39 cellular contexts compared by ENCODE assay signal in genomic region chr1:150525348-150525747, GRCh38. TPM values are rescaled to one million over a fixed set of nuclear protein-coding genes. Genes with fewer than 3 reads are reported as not detected.
"Had no signal": no experiment of that assay in that cellular context is flagged by ENCODE, and none has a peak within 500 bp of the region (broad histone marks: within the 10 kb centered on the region; RNA-seq: fewer than 3 reads in every experiment).

No MANE protein-coding gene starts in this region.

- ATAC-seq: activated naive CD4-positive, alpha-beta T cell treated with anti-CD3 and anti-CD28 coated beads, Interleukin-2, amount 50 U/mL, for 72 hours; activated naive CD8-positive, alpha-beta T cell treated with anti-CD3 and anti-CD28 coated beads, Interleukin-2, amount 50 U/mL, for 24 hours; activated T-cell treated with anti-CD3 and anti-CD28 coated beads, Interleukin-2, amount 50 U/mL, for 4 hours; activated T-cell treated with anti-CD3 and anti-CD28 coated beads, Interleukin-2, amount 50 U/mL, for 72 hours; activated T-helper 17 cell treated with anti-CD3 and anti-CD28 coated beads, Interleukin-2, amount 50 U/mL, for 72 hours; body of pancreas had no signal

- FAIRE-seq: astrocyte, bronchial epithelial cell had no signal

- H3K4me3 ChIP-seq: adrenal gland, ascending aorta, body of pancreas, breast epithelium, cardiac muscle cell had no signal

- H3K27ac Mint-ChIP-seq: activated naive CD4-positive, alpha-beta T cell treated with anti-CD3 and anti-CD28 coated beads for 36 hours; activated naive CD4-positive, alpha-beta T cell treated with anti-CD3 and anti-CD28 coated beads, Interleukin-2, amount 10 ng/mL, durations not matched to agents 7 days and 5 days; activated naive CD4-positive, alpha-beta T cell treated with anti-CD3 and anti-CD28 coated beads, Interleukin-2, amount 50 U/mL, for 24 hours; activated naive CD4-positive, alpha-beta T cell treated with anti-CD3 and anti-CD28 coated beads, Interleukin-2, amount 50 U/mL, for 72 hours; activated naive CD8-positive, alpha-beta T cell; activated naive CD8-positive, alpha-beta T cell treated with anti-CD3 and anti-CD28 coated beads for 36 hours; activated naive CD8-positive, alpha-beta T cell treated with anti-CD3 and anti-CD28 coated beads, Interleukin-2, amount 10 ng/mL, durations not matched to agents 7 days and 5 days; activated naive CD8-positive, alpha-beta T cell treated with anti-CD3 and anti-CD28 coated beads, Interleukin-2, amount 50 U/mL, for 24 hours; activated T-cell treated with anti-CD3 and anti-CD28 coated beads, Interleukin-2, amount 50 U/mL, for 24 hours; activated T-cell treated with anti-CD3 and anti-CD28 coated beads, Interleukin-2, amount 50 U/mL, for 72 hours; activated T-helper 1 cell treated with anti-CD3 and anti-CD28 coated beads, Interleukin-12 subunit alpha, Interleukin-12 subunit beta, Interleukin-2, Interleukin-4 antibody, amounts not matched to agents 30 ng/mL and 10 ng/mL and 1 ng/mL, durations not matched to agents 14 hours and 24 hours and 36 hours; activated T-helper 17 cell treated with anti-CD3 and anti-CD28 coated beads, Interleukin-2, amount 50 U/mL, for 72 hours; activated T-helper 2 cell treated with anti-CD3 and anti-CD28 coated beads, Interferon-gamma antibody, Interleukin-2, Interleukin-4, amounts not matched to agents 10 μg/mL and 5 μg/mL and 100 μg/mL, durations not matched to agents 14 hours and 24 hours and 36 hours; brain had no signal

- H3K4me1 ChIP-seq: adrenal gland, ascending aorta, breast epithelium had no signal

- H3K27me3 Mint-ChIP-seq: activated naive CD4-positive, alpha-beta T cell treated with anti-CD3 and anti-CD28 coated beads, Interleukin-2, amount 50 U/mL, for 24 hours; activated naive CD8-positive, alpha-beta T cell; activated naive CD8-positive, alpha-beta T cell treated with anti-CD3 and anti-CD28 coated beads for 36 hours; activated naive CD8-positive, alpha-beta T cell treated with anti-CD3 and anti-CD28 coated beads, Interleukin-2, amount 50 U/mL, for 24 hours; activated T-cell treated with anti-CD3 and anti-CD28 coated beads, Interleukin-2, amount 50 U/mL, for 24 hours; activated T-helper 17 cell treated with anti-CD3 and anti-CD28 coated beads, Interleukin-2, amount 50 U/mL, for 72 hours; brain; central memory CD8-positive, alpha-beta T cell had no signal

- H3K27me3 ChIP-seq: adrenal gland, ascending aorta, body of pancreas, breast epithelium, cardiac muscle cell had no signal

- H3K4me3 Mint-ChIP-seq: activated naive CD4-positive, alpha-beta T cell treated with anti-CD3 and anti-CD28 coated beads for 36 hours; activated naive CD4-positive, alpha-beta T cell treated with anti-CD3 and anti-CD28 coated beads, Interleukin-2, amount 10 ng/mL, durations not matched to agents 7 days and 5 days; activated naive CD4-positive, alpha-beta T cell treated with anti-CD3 and anti-CD28 coated beads, Interleukin-2, amount 50 U/mL, for 24 hours; activated naive CD8-positive, alpha-beta T cell; activated naive CD8-positive, alpha-beta T cell treated with anti-CD3 and anti-CD28 coated beads for 36 hours; activated naive CD8-positive, alpha-beta T cell treated with anti-CD3 and anti-CD28 coated beads, Interleukin-2, amount 10 ng/mL, durations not matched to agents 7 days and 5 days; activated naive CD8-positive, alpha-beta T cell treated with anti-CD3 and anti-CD28 coated beads, Interleukin-2, amount 50 U/mL, for 24 hours; activated T-cell treated with anti-CD3 and anti-CD28 coated beads, Interleukin-2, amount 50 U/mL, for 24 hours; activated T-cell treated with anti-CD3 and anti-CD28 coated beads, Interleukin-2, amount 50 U/mL, for 4 hours; activated T-cell treated with anti-CD3 and anti-CD28 coated beads, Interleukin-2, amount 50 U/mL, for 72 hours; activated T-helper 1 cell treated with anti-CD3 and anti-CD28 coated beads, Interleukin-12 subunit alpha, Interleukin-12 subunit beta, Interleukin-2, Interleukin-4 antibody, amounts not matched to agents 30 ng/mL and 10 ng/mL and 1 ng/mL, durations not matched to agents 14 hours and 24 hours and 36 hours; activated T-helper 17 cell treated with anti-CD3 and anti-CD28 coated beads, Interleukin-2, amount 50 U/mL, for 72 hours; brain; central memory CD8-positive, alpha-beta T cell had no signal

- H3K4me1 Mint-ChIP-seq: activated naive CD4-positive, alpha-beta T cell treated with anti-CD3 and anti-CD28 coated beads, Interleukin-2, amount 50 U/mL, for 24 hours; activated T-helper 17 cell treated with anti-CD3 and anti-CD28 coated beads, Interleukin-2, amount 50 U/mL, for 72 hours; central memory CD8-positive, alpha-beta T cell had no signal

- H3K36me3 ChIP-seq: adrenal gland, ascending aorta, breast epithelium, cardiac muscle cell had no signal

- DNase-seq: activated effector memory CD4-positive, alpha-beta T cell treated with anti-CD3 and anti-CD28 coated beads, Interleukin-2, amount 50 U/mL, for 16 hours; activated effector memory CD4-positive, alpha-beta T cell treated with Interleukin-2 at 50 U/mL for 16 hours; activated gamma-delta T cell; activated gamma-delta T cell treated with Interleukin-2 at 50 U/mL for 16 hours; activated naive CD4-positive, alpha-beta T cell; activated naive CD4-positive, alpha-beta T cell treated with anti-CD3 and anti-CD28 coated beads for 36 hours; activated naive CD4-positive, alpha-beta T cell treated with anti-CD3 and anti-CD28 coated beads, Interleukin-2, amount 10 ng/mL, durations not matched to agents 7 days and 5 days; activated naive CD4-positive, alpha-beta T cell treated with anti-CD3 and anti-CD28 coated beads, Interleukin-2, amount 50 U/mL, for 16 hours; activated naive CD4-positive, alpha-beta T cell treated with Interleukin-2 at 50 U/mL for 16 hours; activated naive CD8-positive, alpha-beta T cell treated with anti-CD3 and anti-CD28 coated beads for 36 hours; activated naive CD8-positive, alpha-beta T cell treated with anti-CD3 and anti-CD28 coated beads, Interleukin-2, amount 10 ng/mL, durations not matched to agents 7 days and 5 days; activated naive CD8-positive, alpha-beta T cell treated with anti-CD3 and anti-CD28 coated beads, Interleukin-2, amount 50 U/mL, for 24 hours; activated T-cell treated with anti-CD3 and anti-CD28 coated beads, Interleukin-2, amount 50 U/mL, for 1 hour; activated T-cell treated with anti-CD3 and anti-CD28 coated beads, Interleukin-2, amount 50 U/mL, for 24 hours; activated T-cell treated with anti-CD3 and anti-CD28 coated beads, Interleukin-2, amount 50 U/mL, for 4 hours; activated T-cell treated with anti-CD3 and anti-CD28 coated beads, Interleukin-2, amount 50 U/mL, for 48 hours; activated T-cell treated with anti-CD3 and anti-CD28 coated beads, Interleukin-2, amount 50 U/mL, for 72 hours; adrenal gland; amniotic stem cell; amygdala; anterior cingulate cortex; body of pancreas; caudate nucleus; central memory CD4-positive, alpha-beta T cell; cerebellar nuclear complex had no signal

- H3K27ac ChIP-seq: adrenal gland, ascending aorta, body of pancreas, breast epithelium, cardiac muscle cell had no signal

- H3K9me3 ChIP-seq: adrenal gland, ascending aorta, body of pancreas, breast epithelium had no signal

- H3K9me3 Mint-ChIP-seq: activated naive CD4-positive, alpha-beta T cell treated with anti-CD3 and anti-CD28 coated beads for 36 hours; activated naive CD4-positive, alpha-beta T cell treated with anti-CD3 and anti-CD28 coated beads, Interleukin-2, amount 10 ng/mL, durations not matched to agents 7 days and 5 days; activated naive CD4-positive, alpha-beta T cell treated with anti-CD3 and anti-CD28 coated beads, Interleukin-2, amount 50 U/mL, for 24 hours; activated naive CD4-positive, alpha-beta T cell treated with anti-CD3 and anti-CD28 coated beads, Interleukin-2, amount 50 U/mL, for 72 hours; activated naive CD8-positive, alpha-beta T cell treated with anti-CD3 and anti-CD28 coated beads for 36 hours; activated naive CD8-positive, alpha-beta T cell treated with anti-CD3 and anti-CD28 coated beads, Interleukin-2, amount 10 ng/mL, durations not matched to agents 7 days and 5 days; activated naive CD8-positive, alpha-beta T cell treated with anti-CD3 and anti-CD28 coated beads, Interleukin-2, amount 50 U/mL, for 24 hours; activated T-cell treated with anti-CD3 and anti-CD28 coated beads, Interleukin-2, amount 50 U/mL, for 24 hours; activated T-cell treated with anti-CD3 and anti-CD28 coated beads, Interleukin-2, amount 50 U/mL, for 4 hours; activated T-cell treated with anti-CD3 and anti-CD28 coated beads, Interleukin-2, amount 50 U/mL, for 72 hours; activated T-helper 1 cell treated with anti-CD3 and anti-CD28 coated beads, Interleukin-12 subunit alpha, Interleukin-12 subunit beta, Interleukin-2, Interleukin-4 antibody, amounts not matched to agents 30 ng/mL and 10 ng/mL and 1 ng/mL, durations not matched to agents 14 hours and 24 hours and 36 hours; activated T-helper 17 cell treated with anti-CD3 and anti-CD28 coated beads, Interleukin-2, amount 50 U/mL, for 72 hours; activated T-helper 2 cell treated with anti-CD3 and anti-CD28 coated beads, Interferon-gamma antibody, Interleukin-2, Interleukin-4, amounts not matched to agents 10 μg/mL and 5 μg/mL and 100 μg/mL, durations not matched to agents 14 hours and 24 hours and 36 hours; brain; central memory CD8-positive, alpha-beta T cell had no signal

- H3K36me3 Mint-ChIP-seq: activated naive CD4-positive, alpha-beta T cell treated with anti-CD3 and anti-CD28 coated beads, Interleukin-2, amount 10 ng/mL, durations not matched to agents 7 days and 5 days; activated naive CD4-positive, alpha-beta T cell treated with anti-CD3 and anti-CD28 coated beads, Interleukin-2, amount 50 U/mL, for 24 hours; activated naive CD4-positive, alpha-beta T cell treated with anti-CD3 and anti-CD28 coated beads, Interleukin-2, amount 50 U/mL, for 72 hours; activated naive CD8-positive, alpha-beta T cell; activated naive CD8-positive, alpha-beta T cell treated with anti-CD3 and anti-CD28 coated beads for 36 hours; activated naive CD8-positive, alpha-beta T cell treated with anti-CD3 and anti-CD28 coated beads, Interleukin-2, amount 10 ng/mL, durations not matched to agents 7 days and 5 days; brain had no signal

RNA-seq across cellular contexts. Expression of gene FALEC, which starts 9.8 kb away (rescaled TPM):
- total RNA-seq: activated naive CD4-positive, alpha-beta T cell treated with anti-CD3 and anti-CD28 coated beads for 36 hours; activated naive CD8-positive, alpha-beta T cell treated with anti-CD3 and anti-CD28 coated beads for 36 hours; activated T-helper 1 cell treated with anti-CD3 and anti-CD28 coated beads, Interleukin-12 subunit alpha, Interleukin-12 subunit beta, Interleukin-2, Interleukin-4 antibody, amounts not matched to agents 30 ng/mL and 10 ng/mL and 1 ng/mL, durations not matched to agents 14 hours and 24 hours and 36 hours; ascending aorta; body of pancreas; bronchial epithelial cell; chondrocyte had no signal
